ENCODE assay signal across 16 cellular contexts in the genomic region with DNA sequence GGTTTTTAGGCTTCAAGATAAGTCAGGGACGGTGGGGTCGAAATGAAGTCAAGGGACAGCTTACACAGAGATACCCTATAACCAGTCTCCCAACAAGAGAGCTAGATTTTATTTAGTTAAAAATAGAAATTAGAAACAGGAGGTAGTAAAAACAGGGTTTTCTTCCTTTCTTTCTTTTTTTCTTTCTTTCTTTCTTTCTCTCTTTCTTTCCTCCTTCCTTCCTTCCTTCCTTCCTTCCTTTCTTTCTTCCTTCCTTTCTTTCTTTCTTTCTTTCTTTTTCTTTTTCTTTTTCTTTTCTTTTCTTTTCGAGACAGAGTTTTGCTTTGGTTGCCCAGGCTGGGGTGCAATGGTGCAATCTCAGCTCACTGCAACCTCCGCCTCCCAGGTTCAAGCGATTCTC. TPM values are rescaled to one million over a fixed set of nuclear protein-coding genes. Genes with fewer than 3 reads are reported as not detected.
"Had no signal": no experiment of that assay in that cellular context is flagged by ENCODE, and none has a peak within 500 bp of the region (broad histone marks: within the 10 kb centered on the region; RNA-seq: fewer than 3 reads in every experiment).

No MANE protein-coding gene starts in this region.

RNA-seq across cellular contexts. Expression of a gene that starts 5.8 kb away (rescaled TPM):
- total RNA-seq: activated CD4-positive, alpha-beta memory T cell treated with anti-CD3 and anti-CD28 coated beads, Interleukin-2, amount 10 ng/mL, durations not matched to agents 7 days and 5 days; activated CD4-positive, alpha-beta T cell treated with anti-CD3 and anti-CD28 coated beads for 36 hours; activated CD4-positive, alpha-beta T cell treated with anti-CD3 and anti-CD28 coated beads, Interleukin-2, amount 10 ng/mL, durations not matched to agents 7 days and 5 days; activated CD8-positive, alpha-beta memory T cell treated with anti-CD3 and anti-CD28 coated beads, Interleukin-2, amount 10 ng/mL, durations not matched to agents 7 days and 5 days; activated CD8-positive, alpha-beta T cell treated with anti-CD3 and anti-CD28 coated beads, Interleukin-2, amount 10 ng/mL, durations not matched to agents 7 days and 5 days; activated naive CD8-positive, alpha-beta T cell treated with anti-CD3 and anti-CD28 coated beads, Interleukin-2, amount 10 ng/mL, durations not matched to agents 7 days and 5 days; activated T-helper 2 cell treated with anti-CD3 and anti-CD28 coated beads, Interferon-gamma antibody, Interleukin-2, Interleukin-4, amounts not matched to agents 10 μg/mL and 5 μg/mL and 100 μg/mL, durations not matched to agents 14 hours and 24 hours and 36 hours; ascending aorta; bronchial epithelial cell; cardiac muscle cell; chondrocyte; T-helper 1 cell treated with Interleukin-12 subunit alpha and Interleukin-12 subunit beta and Interleukin-4 antibody, amounts not matched to agents 30 ng/mL and 1 ng/mL, for 36 hours; T-helper 17 cell; T-helper 2 cell treated with Interferon-gamma antibody and Interleukin-4, amounts not matched to agents 100 ng/mL and 5 ng/mL, for 36 hours had no signal
- polyA plus RNA-seq: cardiac muscle cell had no signal

RNA-seq across cellular contexts. Expression of a gene that starts 17.2 kb away (rescaled TPM):
- total RNA-seq: activated CD4-positive, alpha-beta memory T cell treated with anti-CD3 and anti-CD28 coated beads, Interleukin-2, amount 10 ng/mL, durations not matched to agents 7 days and 5 days; activated CD4-positive, alpha-beta T cell treated with anti-CD3 and anti-CD28 coated beads for 36 hours; activated CD4-positive, alpha-beta T cell treated with anti-CD3 and anti-CD28 coated beads, Interleukin-2, amount 10 ng/mL, durations not matched to agents 7 days and 5 days; activated CD8-positive, alpha-beta memory T cell treated with anti-CD3 and anti-CD28 coated beads, Interleukin-2, amount 10 ng/mL, durations not matched to agents 7 days and 5 days; activated CD8-positive, alpha-beta T cell treated with anti-CD3 and anti-CD28 coated beads, Interleukin-2, amount 10 ng/mL, durations not matched to agents 7 days and 5 days; activated naive CD8-positive, alpha-beta T cell treated with anti-CD3 and anti-CD28 coated beads, Interleukin-2, amount 10 ng/mL, durations not matched to agents 7 days and 5 days; activated T-helper 2 cell treated with anti-CD3 and anti-CD28 coated beads, Interferon-gamma antibody, Interleukin-2, Interleukin-4, amounts not matched to agents 10 μg/mL and 5 μg/mL and 100 μg/mL, durations not matched to agents 14 hours and 24 hours and 36 hours; ascending aorta; bronchial epithelial cell; cardiac muscle cell; chondrocyte; T-helper 1 cell treated with Interleukin-12 subunit alpha and Interleukin-12 subunit beta and Interleukin-4 antibody, amounts not matched to agents 30 ng/mL and 1 ng/mL, for 36 hours; T-helper 2 cell treated with Interferon-gamma antibody and Interleukin-4, amounts not matched to agents 100 ng/mL and 5 ng/mL, for 36 hours; WTC11 had no signal
- polyA plus RNA-seq: adipose tissue, cardiac muscle cell had no signal

RNA-seq across cellular contexts. Expression of a gene that starts 42.3 kb away (rescaled TPM):
- total RNA-seq: activated CD4-positive, alpha-beta T cell treated with anti-CD3 and anti-CD28 coated beads, Interleukin-2, amount 10 ng/mL, durations not matched to agents 7 days and 5 days; activated CD8-positive, alpha-beta memory T cell treated with anti-CD3 and anti-CD28 coated beads, Interleukin-2, amount 10 ng/mL, durations not matched to agents 7 days and 5 days; activated CD8-positive, alpha-beta T cell treated with anti-CD3 and anti-CD28 coated beads, Interleukin-2, amount 10 ng/mL, durations not matched to agents 7 days and 5 days; activated naive CD8-positive, alpha-beta T cell treated with anti-CD3 and anti-CD28 coated beads, Interleukin-2, amount 10 ng/mL, durations not matched to agents 7 days and 5 days; activated T-helper 2 cell treated with anti-CD3 and anti-CD28 coated beads, Interferon-gamma antibody, Interleukin-2, Interleukin-4, amounts not matched to agents 10 μg/mL and 5 μg/mL and 100 μg/mL, durations not matched to agents 14 hours and 24 hours and 36 hours; ascending aorta; bronchial epithelial cell; cardiac muscle cell; chondrocyte had no signal
- polyA plus RNA-seq: adipose tissue, cardiac muscle cell had no signal

RNA-seq across cellular contexts. Expression of a gene that starts 43.1 kb away (rescaled TPM):
- total RNA-seq: activated CD4-positive, alpha-beta memory T cell treated with anti-CD3 and anti-CD28 coated beads, Interleukin-2, amount 10 ng/mL, durations not matched to agents 7 days and 5 days; activated CD4-positive, alpha-beta T cell treated with anti-CD3 and anti-CD28 coated beads for 36 hours; activated CD4-positive, alpha-beta T cell treated with anti-CD3 and anti-CD28 coated beads, Interleukin-2, amount 10 ng/mL, durations not matched to agents 7 days and 5 days; activated CD8-positive, alpha-beta memory T cell treated with anti-CD3 and anti-CD28 coated beads, Interleukin-2, amount 10 ng/mL, durations not matched to agents 7 days and 5 days; activated CD8-positive, alpha-beta T cell treated with anti-CD3 and anti-CD28 coated beads, Interleukin-2, amount 10 ng/mL, durations not matched to agents 7 days and 5 days; activated naive CD8-positive, alpha-beta T cell treated with anti-CD3 and anti-CD28 coated beads, Interleukin-2, amount 10 ng/mL, durations not matched to agents 7 days and 5 days; activated T-helper 2 cell treated with anti-CD3 and anti-CD28 coated beads, Interferon-gamma antibody, Interleukin-2, Interleukin-4, amounts not matched to agents 10 μg/mL and 5 μg/mL and 100 μg/mL, durations not matched to agents 14 hours and 24 hours and 36 hours; ascending aorta; cardiac muscle cell; chondrocyte; T-helper 1 cell treated with Interleukin-12 subunit alpha and Interleukin-12 subunit beta and Interleukin-4 antibody, amounts not matched to agents 30 ng/mL and 1 ng/mL, for 36 hours; T-helper 17 cell; T-helper 2 cell treated with Interferon-gamma antibody and Interleukin-4, amounts not matched to agents 100 ng/mL and 5 ng/mL, for 36 hours had no signal

RNA-seq across cellular contexts. Expression of a gene that starts 44.7 kb away (rescaled TPM):
- total RNA-seq: activated CD4-positive, alpha-beta memory T cell treated with anti-CD3 and anti-CD28 coated beads, Interleukin-2, amount 10 ng/mL, durations not matched to agents 7 days and 5 days; activated CD4-positive, alpha-beta T cell treated with anti-CD3 and anti-CD28 coated beads, Interleukin-2, amount 10 ng/mL, durations not matched to agents 7 days and 5 days; activated CD8-positive, alpha-beta memory T cell treated with anti-CD3 and anti-CD28 coated beads, Interleukin-2, amount 10 ng/mL, durations not matched to agents 7 days and 5 days; activated CD8-positive, alpha-beta T cell treated with anti-CD3 and anti-CD28 coated beads, Interleukin-2, amount 10 ng/mL, durations not matched to agents 7 days and 5 days; activated naive CD8-positive, alpha-beta T cell treated with anti-CD3 and anti-CD28 coated beads, Interleukin-2, amount 10 ng/mL, durations not matched to agents 7 days and 5 days; ascending aorta; bronchial epithelial cell; cardiac muscle cell; chondrocyte; T-helper 17 cell had no signal
- polyA plus RNA-seq: adipose tissue, cardiac muscle cell had no signal
